In genomic region chr17:42107124-42107523, GRCh38 we compare ENCODE assay signal across 2 cellular contexts.
TF ChIP-seq lines count a peak whose summit lies in the region.

No MANE protein-coding gene starts in this region.

TF ChIP-seq in HEK293, 187 proteins besides CTCF, POLR2A, EP300 and RAD21:
- TF ChIP-seq ZEB2 (tag by site-specific recombination; IDR thresholded peaks at IDR 0.05), result 0 out of 2 replicates have a peak, but pooled peaks have one; percentile 5
- TF ChIP-seq ZNF654 (tag by site-specific recombination; IDR thresholded peaks at IDR 0.05; ENCODE audit: low read depth), result 0 out of 2 replicates have a peak, but pooled peaks have one; percentile 2
- TF ChIP-seq IKZF3 (tag by site-specific recombination; IDR thresholded peaks at IDR 0.05), result no peak
- no peak for TF ChIP-seq HOXA7 (CRISPR knock-in tag; IDR thresholded peaks at IDR 0.05; ENCODE audit: borderline replicate concordance)
TF ChIP-seq in HEK293: peak in this region for 2.

TF ChIP-seq in neural cell, 6 proteins besides CTCF, POLR2A, EP300 and RAD21:
- TF ChIP-seq TAF1 (IDR thresholded peaks at IDR 0.05; ENCODE audit: low read depth), result no peak
- no peak for TF ChIP-seq EZH2 (IDR thresholded peaks at IDR 0.05; ENCODE audit: borderline replicate concordance, insufficient read depth, low read length, poor library complexity, severe bottlenecking)
- no peak for TF ChIP-seq SMC3 (conservative IDR thresholded peaks at IDR 0.05; ENCODE audit: poor library complexity)
- TF ChIP-seq REST (IDR thresholded peaks at IDR 0.05; ENCODE audit: borderline replicate concordance), result no peak
- TF ChIP-seq POLR2AphosphoS5 (IDR thresholded peaks at IDR 0.05), result no peak
- TF ChIP-seq MXI1 (conservative IDR thresholded peaks at IDR 0.05; ENCODE audit: poor library complexity, severe bottlenecking), result no peak
